In the genomic region with DNA sequence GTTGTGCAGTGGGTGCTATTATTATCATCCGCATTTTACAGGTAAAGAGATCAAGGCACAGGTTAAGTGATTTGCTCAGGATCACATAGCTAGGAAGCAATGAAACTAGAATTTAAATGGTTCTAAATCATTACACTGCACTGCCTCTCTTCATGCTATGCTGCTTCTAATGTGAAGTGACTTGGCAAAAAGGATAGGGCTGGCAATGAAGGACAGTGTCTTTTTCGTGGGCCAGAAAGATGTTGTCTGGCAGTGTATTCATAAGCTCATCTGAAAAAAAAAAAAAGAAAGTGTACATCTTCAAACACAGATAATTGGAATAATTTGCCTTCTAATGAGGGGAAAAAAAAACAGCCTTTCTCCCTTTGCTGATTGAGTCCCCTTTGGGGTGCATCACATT, we compare ENCODE assay signal across 26 cellular contexts.
A peak's percentile ranks its signal among the peaks of the same experiment; 100 is the strongest.
DNase-seq lines count a peak whose midpoint lies in the region; ATAC-seq and TF ChIP-seq lines count a peak whose summit lies in the region.
"Had no signal": no experiment of that assay in that cellular context is flagged by ENCODE, and none has a peak within 500 bp of the region (broad histone marks: within the 10 kb centered on the region; RNA-seq: fewer than 3 reads in every experiment).

No MANE protein-coding gene starts in this region.

- H3K27ac Mint-ChIP-seq in glutamatergic neuron (ENCODE audit: unreplicated experiment): peak overlapping the region; percentile 55
- H3K27ac Mint-ChIP-seq in activated T-helper 1 cell treated with anti-CD3 and anti-CD28 coated beads, Interleukin-12 subunit alpha, Interleukin-12 subunit beta, Interleukin-2, Interleukin-4 antibody, amounts not matched to agents 30 ng/mL and 10 ng/mL and 1 ng/mL, durations not matched to agents 14 hours and 24 hours and 36 hours: no peak overlapping the region
- H3K27ac Mint-ChIP-seq: activated naive CD8-positive, alpha-beta T cell; endodermal cell; IgD-negative memory B cell; natural killer cell; T-cell had no signal

- H3K4me1 Mint-ChIP-seq in glutamatergic neuron (ENCODE audit: low read depth, unreplicated experiment): no peaks in the 10 kb centered on the region
- no peaks in the 10 kb centered on the region for H3K4me1 Mint-ChIP-seq in activated T-helper 1 cell treated with anti-CD3 and anti-CD28 coated beads, Interleukin-12 subunit alpha, Interleukin-12 subunit beta, Interleukin-2, Interleukin-4 antibody, amounts not matched to agents 30 ng/mL and 10 ng/mL and 1 ng/mL, durations not matched to agents 14 hours and 24 hours and 36 hours (ENCODE audit: low read depth)
- H3K4me1 Mint-ChIP-seq: endodermal cell, IgD-negative memory B cell, natural killer cell, T-cell had no signal

- H3K36me3 Mint-ChIP-seq in glutamatergic neuron (ENCODE audit: unreplicated experiment): no peaks in the 10 kb centered on the region
- no peaks in the 10 kb centered on the region for H3K36me3 Mint-ChIP-seq in activated T-helper 1 cell treated with anti-CD3 and anti-CD28 coated beads, Interleukin-12 subunit alpha, Interleukin-12 subunit beta, Interleukin-2, Interleukin-4 antibody, amounts not matched to agents 30 ng/mL and 10 ng/mL and 1 ng/mL, durations not matched to agents 14 hours and 24 hours and 36 hours (ENCODE audit: low read depth)
- H3K36me3 Mint-ChIP-seq: activated naive CD8-positive, alpha-beta T cell; IgD-negative memory B cell; natural killer cell; T-cell had no signal

- no peak for TF ChIP-seq POLR2A in testis (IDR thresholded peaks at IDR 0.05)

- H3K9me3 Mint-ChIP-seq in glutamatergic neuron (ENCODE audit: unreplicated experiment): no peaks in the 10 kb centered on the region
- H3K9me3 Mint-ChIP-seq in activated T-helper 1 cell treated with anti-CD3 and anti-CD28 coated beads, Interleukin-12 subunit alpha, Interleukin-12 subunit beta, Interleukin-2, Interleukin-4 antibody, amounts not matched to agents 30 ng/mL and 10 ng/mL and 1 ng/mL, durations not matched to agents 14 hours and 24 hours and 36 hours: no peaks in the 10 kb centered on the region
- H3K9me3 Mint-ChIP-seq: natural killer cell, T-cell had no signal

- no peak overlapping the region for H3K27ac ChIP-seq in ACC112 (ENCODE audit: low read depth, low read length)
- no peak overlapping the region for H3K27ac ChIP-seq in left lung
- no peak overlapping the region for H3K27ac ChIP-seq in testis
- H3K27ac ChIP-seq: C4-2B, cardiac muscle cell, heart right ventricle, SJSA1 had no signal

- no peaks in the 10 kb centered on the region for H3K27me3 ChIP-seq in ACC112 (ENCODE audit: insufficient read depth, low read length)
- no peaks in the 10 kb centered on the region for H3K27me3 ChIP-seq in left lung
- no peaks in the 10 kb centered on the region for H3K27me3 ChIP-seq in testis
- H3K27me3 ChIP-seq: cardiac muscle cell, SJSA1 had no signal

- peak overlapping the region; percentile 22 for H2AFZ ChIP-seq in ACC112 (ENCODE audit: low read length, unreplicated experiment)

- ATAC-seq in SK-N-SH treated with all-trans-retinoic acid at 6 μM for 48 hours (peak; percentile 67), left lung (no peak)
- ATAC-seq: natural killer cell, T-cell had no signal

- H3K36me3 ChIP-seq in ACC112 (ENCODE audit: insufficient read depth, low read length) (no peaks in the 10 kb centered on the region), left lung (no peaks in the 10 kb centered on the region), testis (ENCODE audit: low read depth, missing control alignments) (no peaks in the 10 kb centered on the region)
- H3K36me3 ChIP-seq: cardiac muscle cell, heart right ventricle, SJSA1 had no signal

- intact Hi-C loops in activated T-helper 1 cell treated with anti-CD3 and anti-CD28 coated beads, Interleukin-12 subunit alpha, Interleukin-12 subunit beta, Interleukin-2, Interleukin-4 antibody, amounts not matched to agents 30 ng/mL and 10 ng/mL and 1 ng/mL, durations not matched to agents 14 hours and 24 hours and 36 hours (cut with micrococcal nuclease): no loop called here
- intact Hi-C loops in left lung (cut with DNase I): no loop called here
- intact Hi-C loops in testis (cut with DNase I; ENCODE audit: low total_unique reads): no loop called here

- no peak overlapping the region for H3K4me3 ChIP-seq in ACC112 (ENCODE audit: low read depth, low read length)
- no peak overlapping the region for H3K4me3 ChIP-seq in left lung
- no peak overlapping the region for H3K4me3 ChIP-seq in testis
- H3K4me3 ChIP-seq: cardiac muscle cell, heart right ventricle, SJSA1 had no signal

- no peaks in the 10 kb centered on the region for H3K27me3 Mint-ChIP-seq in glutamatergic neuron (ENCODE audit: unreplicated experiment)
- no peaks in the 10 kb centered on the region for H3K27me3 Mint-ChIP-seq in activated T-helper 1 cell treated with anti-CD3 and anti-CD28 coated beads, Interleukin-12 subunit alpha, Interleukin-12 subunit beta, Interleukin-2, Interleukin-4 antibody, amounts not matched to agents 30 ng/mL and 10 ng/mL and 1 ng/mL, durations not matched to agents 14 hours and 24 hours and 36 hours (ENCODE audit: insufficient read depth)
- H3K27me3 Mint-ChIP-seq: activated naive CD8-positive, alpha-beta T cell had no signal

- H3K9me3 ChIP-seq in left lung (no peaks in the 10 kb centered on the region), testis (no peaks in the 10 kb centered on the region)
- H3K9me3 ChIP-seq: heart right ventricle, SJSA1 had no signal

- H3K4me1 ChIP-seq in ACC112 (ENCODE audit: control insufficient read depth, insufficient read depth, low read length, unreplicated experiment) (peaks cover 3% of the 10 kb centered on the region), left lung (no peaks in the 10 kb centered on the region), testis (no peaks in the 10 kb centered on the region)
- H3K4me1 ChIP-seq: heart right ventricle, SJSA1 had no signal

- WGBS in testis, 2 donors: 53 to 56% methylated on average over 2 of the region's 2 CpGs

- H3K4me3 Mint-ChIP-seq in glutamatergic neuron (ENCODE audit: unreplicated experiment): no peak overlapping the region
- no peak overlapping the region for H3K4me3 Mint-ChIP-seq in activated T-helper 1 cell treated with anti-CD3 and anti-CD28 coated beads, Interleukin-12 subunit alpha, Interleukin-12 subunit beta, Interleukin-2, Interleukin-4 antibody, amounts not matched to agents 30 ng/mL and 10 ng/mL and 1 ng/mL, durations not matched to agents 14 hours and 24 hours and 36 hours
- H3K4me3 Mint-ChIP-seq: activated naive CD8-positive, alpha-beta T cell; endodermal cell; IgD-negative memory B cell; natural killer cell; T-cell had no signal

- TF ChIP-seq CTCF in glutamatergic neuron (IDR thresholded peaks at IDR 0.05; ENCODE audit: partially characterized antibody, unreplicated experiment) (no peak), left lung (IDR thresholded peaks at IDR 0.05) (no peak), testis (IDR thresholded peaks at IDR 0.05) (no peak)

- peak; percentile 51 for DNase-seq in G401 (ENCODE audit: low spot score)
- no peak for DNase-seq in glutamatergic neuron
- DNase-seq in activated T-helper 1 cell treated with anti-CD3 and anti-CD28 coated beads, Interleukin-12 subunit alpha, Interleukin-12 subunit beta, Interleukin-2, Interleukin-4 antibody, amounts not matched to agents 30 ng/mL and 10 ng/mL and 1 ng/mL, durations not matched to agents 14 hours and 24 hours and 36 hours (ENCODE audit: low spot score): no peak
- DNase-seq in NCI-H774 (lab: John Stamatoyannopoulos, UW): no peak
- DNase-seq in left lung: no peak
- DNase-seq in testis: no peak
- DNase-seq: activated CD4-positive, alpha-beta T cell treated with anti-CD3 and anti-CD28 coated beads for 48 hours; activated CD8-positive, alpha-beta memory T cell treated with anti-CD3 and anti-CD28 coated beads for 24 hours; activated effector memory CD4-positive, alpha-beta T cell treated with anti-CD3 and anti-CD28 coated beads, Interleukin-2, amount 50 U/mL, for 16 hours; activated T-cell treated with anti-CD3 and anti-CD28 coated beads for 4 hours; cortex of kidney; GF-D8; kidney; natural killer cell; stimulated activated CD4-positive, alpha-beta T cell treated with anti-CD3 and anti-CD28 coated beads, Interleukin-15, amount 100 ng/mL, for 24 hours; stimulated activated CD4-positive, alpha-beta T cell treated with anti-CD3 and anti-CD28 coated beads, Interleukin-4, amount 100 ng/mL, for 4 hours; T-cell had no signal

- H3K79me2 ChIP-seq in ACC112 (ENCODE audit: control insufficient read depth, insufficient read depth, low read length, unreplicated experiment): no peaks in the 10 kb centered on the region

- in situ Hi-C loops in G401 (cut with HindIII; ENCODE audit: low sequenced_read_pairs): no loop called here

TF ChIP-seq in SK-N-SH treated with all-trans-retinoic acid at 6 μM for 48 hours, 23 proteins besides CTCF, POLR2A, EP300 and RAD21 (continues in another document):
- no peak for TF ChIP-seq ARNTL (CRISPR knock-in tag; IDR thresholded peaks at IDR 0.05; ENCODE audit: borderline replicate concordance, low read depth)
- TF ChIP-seq ZC3H10 (CRISPR knock-in tag; IDR thresholded peaks at IDR 0.05): no peak
- TF ChIP-seq BACH2 (CRISPR knock-in tag; IDR thresholded peaks at IDR 0.05; ENCODE audit: borderline replicate concordance): no peak
- TF ChIP-seq, protein P1, sequence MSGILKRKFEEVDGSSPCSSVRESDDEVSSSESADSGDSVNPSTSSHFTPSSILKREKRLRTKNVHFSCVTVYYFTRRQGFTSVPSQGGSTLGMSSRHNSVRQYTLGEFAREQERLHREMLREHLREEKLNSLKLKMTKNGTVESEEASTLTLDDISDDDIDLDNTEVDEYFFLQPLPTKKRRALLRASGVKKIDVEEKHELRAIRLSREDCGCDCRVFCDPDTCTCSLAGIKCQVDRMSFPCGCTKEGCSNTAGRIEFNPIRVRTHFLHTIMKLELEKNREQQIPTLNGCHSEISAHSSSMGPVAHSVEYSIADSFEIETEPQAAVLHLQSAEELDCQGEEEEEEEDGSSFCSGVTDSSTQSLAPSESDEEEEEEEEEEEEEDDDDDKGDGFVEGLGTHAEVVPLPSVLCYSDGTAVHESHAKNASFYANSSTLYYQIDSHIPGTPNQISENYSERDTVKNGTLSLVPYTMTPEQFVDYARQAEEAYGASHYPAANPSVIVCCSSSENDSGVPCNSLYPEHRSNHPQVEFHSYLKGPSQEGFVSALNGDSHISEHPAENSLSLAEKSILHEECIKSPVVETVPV (CRISPR knock-in tag; IDR thresholded peaks at IDR 0.05): no peak
- TF ChIP-seq, protein P2, sequence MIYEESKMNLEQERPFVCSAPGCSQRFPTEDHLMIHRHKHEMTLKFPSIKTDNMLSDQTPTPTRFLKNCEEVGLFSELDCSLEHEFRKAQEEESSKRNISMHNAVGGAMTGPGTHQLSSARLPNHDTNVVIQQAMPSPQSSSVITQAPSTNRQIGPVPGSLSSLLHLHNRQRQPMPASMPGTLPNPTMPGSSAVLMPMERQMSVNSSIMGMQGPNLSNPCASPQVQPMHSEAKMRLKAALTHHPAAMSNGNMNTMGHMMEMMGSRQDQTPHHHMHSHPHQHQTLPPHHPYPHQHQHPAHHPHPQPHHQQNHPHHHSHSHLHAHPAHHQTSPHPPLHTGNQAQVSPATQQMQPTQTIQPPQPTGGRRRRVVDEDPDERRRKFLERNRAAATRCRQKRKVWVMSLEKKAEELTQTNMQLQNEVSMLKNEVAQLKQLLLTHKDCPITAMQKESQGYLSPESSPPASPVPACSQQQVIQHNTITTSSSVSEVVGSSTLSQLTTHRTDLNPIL (CRISPR knock-in tag; IDR thresholded peaks at IDR 0.05; ENCODE audit: low read depth): no peak
- TF ChIP-seq RARB (CRISPR knock-in tag; IDR thresholded peaks at IDR 0.05): no peak
- no peak for TF ChIP-seq ZNF70 (CRISPR knock-in tag; IDR thresholded peaks at IDR 0.05)
